Comparison of ENCODE assay signal across 15 cellular contexts in the genomic region with DNA sequence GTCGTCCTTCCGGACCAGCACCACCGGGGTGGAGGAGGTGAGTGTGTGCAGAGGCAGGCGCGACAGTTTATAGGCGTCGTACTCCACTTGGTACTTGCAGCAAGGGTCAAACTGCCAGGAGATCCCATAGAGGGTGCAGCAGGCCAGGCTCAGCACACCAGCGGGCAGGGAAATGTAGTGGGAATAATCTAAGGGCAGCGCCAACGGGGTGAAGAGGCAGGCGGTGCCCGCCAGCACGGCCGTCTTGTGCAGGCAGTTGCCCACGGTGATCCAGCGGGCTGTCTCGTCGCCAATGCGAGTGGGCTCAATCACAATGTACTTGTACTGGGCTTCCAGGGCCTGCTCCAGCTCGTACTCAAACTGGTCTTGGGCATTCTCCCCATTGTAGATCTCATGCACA.
"Had no signal": no experiment of that assay in that cellular context is flagged by ENCODE, and none has a peak within 500 bp of the region (broad histone marks: within the 10 kb centered on the region; RNA-seq: fewer than 3 reads in every experiment).

No MANE protein-coding gene starts in this region.

- DNase-seq: activated B cell treated with CpG ODN at 0.5 μM for 24 hours; activated CD4-positive, alpha-beta T cell treated with anti-CD3 and anti-CD28 coated beads for 48 hours; activated CD8-positive, alpha-beta T cell treated with anti-CD3 and anti-CD28 coated beads, Interleukin-2, amount 10 ng/mL, durations not matched to agents 7 days and 5 days; activated naive CD4-positive, alpha-beta T cell; anterior cingulate cortex; cerebellar nuclear complex; effector CD8-positive, alpha-beta T cell; foreskin melanocyte; heart left ventricle; immature natural killer cell; pancreas; stimulated activated CD4-positive, alpha-beta T cell treated with anti-CD3 and anti-CD28 coated beads, Interleukin-2, amount 100 ng/mL, for 48 hours; stimulated activated naive B cell treated with anti-CD40 and anti-IgM and Interleukin-4, amounts not matched to agents 10 μg/mL and 1 μg/mL and 100 μg/mL, for 72 hours; T-helper 2 cell; uterus had no signal

- H3K27ac Mint-ChIP-seq: activated B cell treated with CpG ODN at 0.5 μM for 24 hours; activated CD8-positive, alpha-beta T cell treated with anti-CD3 and anti-CD28 coated beads, Interleukin-2, amount 10 ng/mL, durations not matched to agents 7 days and 5 days; stimulated activated naive B cell treated with anti-CD40 and anti-IgM and Interleukin-4, amounts not matched to agents 10 μg/mL and 1 μg/mL and 100 μg/mL, for 72 hours had no signal

- ATAC-seq: activated CD8-positive, alpha-beta T cell treated with anti-CD3 and anti-CD28 coated beads, Interleukin-2, amount 10 ng/mL, durations not matched to agents 7 days and 5 days; heart left ventricle; pancreas; stimulated activated naive B cell treated with anti-CD40 and anti-IgM and Interleukin-4, amounts not matched to agents 10 μg/mL and 1 μg/mL and 100 μg/mL, for 72 hours had no signal

- H3K27me3 Mint-ChIP-seq: activated B cell treated with CpG ODN at 0.5 μM for 24 hours; stimulated activated naive B cell treated with anti-CD40 and anti-IgM and Interleukin-4, amounts not matched to agents 10 μg/mL and 1 μg/mL and 100 μg/mL, for 72 hours had no signal

- H3K4me3 Mint-ChIP-seq: activated B cell treated with CpG ODN at 0.5 μM for 24 hours; activated CD8-positive, alpha-beta T cell treated with anti-CD3 and anti-CD28 coated beads, Interleukin-2, amount 10 ng/mL, durations not matched to agents 7 days and 5 days; immature natural killer cell; stimulated activated naive B cell treated with anti-CD40 and anti-IgM and Interleukin-4, amounts not matched to agents 10 μg/mL and 1 μg/mL and 100 μg/mL, for 72 hours had no signal

- H3K9me3 Mint-ChIP-seq: activated B cell treated with CpG ODN at 0.5 μM for 24 hours; immature natural killer cell; stimulated activated naive B cell treated with anti-CD40 and anti-IgM and Interleukin-4, amounts not matched to agents 10 μg/mL and 1 μg/mL and 100 μg/mL, for 72 hours had no signal
